Comparison of ENCODE assay signal across 8 cellular contexts in the genomic region with DNA sequence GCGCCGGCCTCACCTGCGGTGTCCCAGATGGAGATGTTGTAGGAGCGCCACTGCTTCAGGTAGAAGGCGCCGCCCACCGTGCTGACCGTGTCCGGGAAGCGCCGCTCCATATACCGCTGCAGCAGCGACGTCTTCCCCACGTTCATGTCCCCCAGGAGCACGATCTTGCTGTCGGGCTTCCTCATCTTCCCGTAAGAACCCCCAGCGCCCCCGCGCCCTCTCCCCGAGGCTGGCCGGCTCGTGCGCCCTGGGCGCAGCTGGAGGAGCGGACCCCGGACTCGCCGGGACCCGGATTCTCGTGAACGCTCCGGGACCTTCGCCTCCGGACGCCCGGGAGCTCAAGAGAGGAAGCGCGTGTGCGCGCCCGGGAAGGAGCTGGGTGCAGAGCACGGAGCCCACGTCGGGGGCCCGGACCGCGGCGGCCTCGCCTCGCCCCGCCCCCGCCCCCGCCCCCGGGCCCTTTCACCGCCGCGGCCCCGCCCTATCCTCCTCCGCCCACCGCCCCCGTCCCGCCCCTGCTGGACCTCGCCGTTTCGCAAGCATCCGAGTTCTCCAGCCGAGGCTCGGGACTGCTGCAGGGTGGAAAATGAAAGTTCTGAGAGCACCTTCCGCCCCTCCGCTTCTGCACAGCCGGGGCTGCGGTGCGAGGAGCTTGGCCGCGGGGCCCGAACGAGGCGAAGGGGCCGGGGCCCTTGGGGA. TPM values are rescaled to one million over a fixed set of nuclear protein-coding genes. Genes with fewer than 3 reads are reported as not detected.
DNase-seq lines count a peak whose midpoint lies in the region; ATAC-seq and TF ChIP-seq lines count a peak whose summit lies in the region.

A gene with protein sequence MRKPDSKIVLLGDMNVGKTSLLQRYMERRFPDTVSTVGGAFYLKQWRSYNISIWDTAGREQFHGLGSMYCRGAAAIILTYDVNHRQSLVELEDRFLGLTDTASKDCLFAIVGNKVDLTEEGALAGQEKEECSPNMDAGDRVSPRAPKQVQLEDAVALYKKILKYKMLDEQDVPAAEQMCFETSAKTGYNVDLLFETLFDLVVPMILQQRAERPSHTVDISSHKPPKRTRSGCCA (minus strand): TSS at position 388 of the 699 bp plus-strand sequence. CDS start 203 bp downstream, at position 185.

- H3K4me3 Mint-ChIP-seq in naive thymus-derived CD4-positive, alpha-beta T cell = peak within 1 kb of the TSS; percentile 85 to 99 (median 98)
- H3K4me3 Mint-ChIP-seq in stimulated activated memory B cell treated with anti-CD40 and anti-IgM and Interleukin-4, amounts not matched to agents 10 μg/mL and 1 μg/mL and 100 μg/mL, for 72 hours = peak within 1 kb of the TSS; percentile 94

- 0% methylated on average over 2 to 21 of the region's 81 CpGs for WGBS in esophagus squamous epithelium, 2 donors

- DNase-seq in C1 segment of cervical spinal cord (lab: John Stamatoyannopoulos, UW) = peak in 11 of 14 donors; percentile 15 to 78 (median 49)
- DNase-seq in GM19238 (ENCODE audit: insufficient read length, low spot score) = peak; percentile 66
- DNase-seq in PC-3 = peak; percentile 72
- peak; percentile 56 to 67 for DNase-seq in activated T-cell treated with anti-CD3 and anti-CD28 coated beads, Interleukin-2, amount 50 U/mL, for 48 hours
- DNase-seq in esophagus squamous epithelium (lab: John Stamatoyannopoulos, UW) = peak; percentile 58
- peak; percentile 5 to 66 (median 37) for DNase-seq in naive thymus-derived CD4-positive, alpha-beta T cell

- H4K20me1 ChIP-seq in PC-3 (ENCODE audit: low read length) = no peaks in the 10 kb centered on the region

- H3K4me2 ChIP-seq in PC-3 (ENCODE audit: low read length) = peak within 1 kb of the TSS; percentile 91

- H3K36me3 ChIP-seq in PC-3 (ENCODE audit: low read depth, low read length) (no peaks in the 10 kb centered on the region), esophagus squamous epithelium (peaks cover 0 to 13% (median 0%) of the 10 kb centered on the region in 3 donors)
- H3K36me3 ChIP-seq in naive thymus-derived CD4-positive, alpha-beta T cell (ENCODE audit: control insufficient read depth in 2 of 3, insufficient read depth in 3 of 3, low read length in 3 of 3) = no peaks in the 10 kb centered on the region

- H3F3A ChIP-seq in PC-3 (ENCODE audit: low read length, unreplicated experiment) = no peaks in the 10 kb centered on the region

- no peaks in the 10 kb centered on the region for H3K9me2 ChIP-seq in PC-3 (replicated peaks; ENCODE audit: low read length)

- POLR2A ChIA-PET in PC-3 (lab: Charles Lee; ENCODE audit: unreplicated experiment) = interaction anchor here (0.6 to 0.7 kb wide), 3 partner anchors 15 to 242 kb away, joined by 4 to 6 read pairs (median 4); no protein-coding TSS in a partner anchor
- POLR2A ChIA-PET in naive thymus-derived CD4-positive, alpha-beta T cell (lab: Charles Lee) = interaction anchor here (0.6 to 1.1 kb wide), 6 partner anchors 53 to 154 kb away, joined by 3 to 4 read pairs (median 3); a partner anchor contains a TSS

- H3K79me2 ChIP-seq in PC-3 (ENCODE audit: low read length) = peaks cover 59% of the 10 kb centered on the region

- peak within 1 kb of the TSS; percentile 78 for H3K9ac ChIP-seq in PC-3 (ENCODE audit: low read length)

- TF ChIP-seq CTCF in PC-3 (conservative IDR thresholded peaks at IDR 0.05; ENCODE audit: low read depth, low read length) = no peak
- TF ChIP-seq CTCF in esophagus squamous epithelium (IDR thresholded peaks at IDR 0.05) = no peak

- peak within 1 kb of the TSS; percentile 99 for H2AFZ ChIP-seq in PC-3 (ENCODE audit: low read length)

- intact Hi-C loops in PC-3 (cut with micrococcal nuclease) = loop anchor here (1.0 to 5.0 kb wide), 3 partner anchors 14 to 104 kb away; no protein-coding TSS in a partner anchor
- intact Hi-C loops in esophagus squamous epithelium (cut with DNase I) = no loop called here
- intact Hi-C loops in naive thymus-derived CD4-positive, alpha-beta T cell (cut with micrococcal nuclease) = loop anchor here (1.0 to 10.0 kb wide), 11 partner anchors 19 to 774 kb away; a partner anchor contains a TSS

- H3K27ac Mint-ChIP-seq in naive thymus-derived CD4-positive, alpha-beta T cell = peak within 1 kb of the TSS; percentile 73 to 96 (median 88)
- H3K27ac Mint-ChIP-seq in stimulated activated memory B cell treated with anti-CD40 and anti-IgM and Interleukin-4, amounts not matched to agents 10 μg/mL and 1 μg/mL and 100 μg/mL, for 72 hours = peak within 1 kb of the TSS; percentile 80

- no peaks in the 10 kb centered on the region for H3K9me3 ChIP-seq in PC-3 (ENCODE audit: low read length)
- H3K9me3 ChIP-seq in esophagus squamous epithelium = no peaks in the 10 kb centered on the region
- H3K9me3 ChIP-seq in naive thymus-derived CD4-positive, alpha-beta T cell (ENCODE audit: control insufficient read depth in 2 of 3, low read length in 3 of 3) = peaks cover 0 to 2% (median 0%) of the 10 kb centered on the region in 3 experiments

- no TSS peak for BruUV-seq in PC-3 (replicated peaks; lab: Mats Ljungman, UMichigan)

- no peaks in the 10 kb centered on the region for H3K27me3 ChIP-seq in PC-3 (ENCODE audit: low read length)
- H3K27me3 ChIP-seq in esophagus squamous epithelium = peaks cover 0 to 12% (median 0%) of the 10 kb centered on the region in 4 donors
- no peaks in the 10 kb centered on the region for H3K27me3 ChIP-seq in naive thymus-derived CD4-positive, alpha-beta T cell (ENCODE audit: control insufficient read depth in 2 of 2, insufficient read depth in 2 of 2, low read length in 2 of 2)

- H3K9me3 Mint-ChIP-seq in naive thymus-derived CD4-positive, alpha-beta T cell = peaks cover 0 to 4% (median 0%) of the 10 kb centered on the region in 11 donors
- peaks cover 7% of the 10 kb centered on the region for H3K9me3 Mint-ChIP-seq in stimulated activated memory B cell treated with anti-CD40 and anti-IgM and Interleukin-4, amounts not matched to agents 10 μg/mL and 1 μg/mL and 100 μg/mL, for 72 hours

- peaks cover 22 to 53% (median 41%) of the 10 kb centered on the region in 7 donors for H3K4me1 Mint-ChIP-seq in naive thymus-derived CD4-positive, alpha-beta T cell
- H3K4me1 Mint-ChIP-seq in stimulated activated memory B cell treated with anti-CD40 and anti-IgM and Interleukin-4, amounts not matched to agents 10 μg/mL and 1 μg/mL and 100 μg/mL, for 72 hours = peaks cover 41% of the 10 kb centered on the region

- H3K4me1 ChIP-seq in PC-3 (ENCODE audit: insufficient read depth, low read length) (peaks cover 25% of the 10 kb centered on the region), esophagus squamous epithelium (peaks cover 14 to 46% (median 17%) of the 10 kb centered on the region in 3 donors)
- H3K4me1 ChIP-seq in naive thymus-derived CD4-positive, alpha-beta T cell (ENCODE audit: control insufficient read depth in 2 of 2, insufficient read depth in 2 of 2, low read length in 2 of 2) = peaks cover 4 to 9% of the 10 kb centered on the region in 2 donors

- peaks cover 0 to 32% (median 4%) of the 10 kb centered on the region in 5 donors for H3K27me3 Mint-ChIP-seq in naive thymus-derived CD4-positive, alpha-beta T cell
- no peaks in the 10 kb centered on the region for H3K27me3 Mint-ChIP-seq in stimulated activated memory B cell treated with anti-CD40 and anti-IgM and Interleukin-4, amounts not matched to agents 10 μg/mL and 1 μg/mL and 100 μg/mL, for 72 hours

- peaks cover 0 to 8% (median 6%) of the 10 kb centered on the region in 5 donors for H3K36me3 Mint-ChIP-seq in naive thymus-derived CD4-positive, alpha-beta T cell
- H3K36me3 Mint-ChIP-seq in stimulated activated memory B cell treated with anti-CD40 and anti-IgM and Interleukin-4, amounts not matched to agents 10 μg/mL and 1 μg/mL and 100 μg/mL, for 72 hours = peaks cover 16% of the 10 kb centered on the region

- ATAC-seq in HG03354 (IDR thresholded peaks at IDR 0.05; ENCODE audit: poor library complexity, severe bottlenecking, unreplicated experiment) (peak; percentile 71), PC-3 (peak; percentile 51)
- peak; percentile 82 for ATAC-seq in naive thymus-derived CD4-positive, alpha-beta T cell
- ATAC-seq in stimulated activated memory B cell treated with anti-CD40 and anti-IgM and Interleukin-4, amounts not matched to agents 10 μg/mL and 1 μg/mL and 100 μg/mL, for 72 hours = peak; percentile 83

- peak within 1 kb of the TSS; percentile 66 for H3K27ac ChIP-seq in PC-3 (ENCODE audit: low read length)
- peak within 1 kb of the TSS; percentile 80 to 95 (median 88) for H3K27ac ChIP-seq in esophagus squamous epithelium
- peak within 1 kb of the TSS; percentile 66 for H3K27ac ChIP-seq in naive thymus-derived CD4-positive, alpha-beta T cell (ENCODE audit: low read depth, low read length)

- CTCF ChIA-PET in PC-3 (lab: Charles Lee) = interaction anchor here (0.6 to 1.0 kb wide), 2 partner anchors 55 to 61 kb away, joined by 3 read pairs; no protein-coding TSS in a partner anchor
- CTCF ChIA-PET in naive thymus-derived CD4-positive, alpha-beta T cell (lab: Charles Lee) = no interaction called here

- TF ChIP-seq POLR2A in esophagus squamous epithelium (IDR thresholded peaks at IDR 0.05) = peak in 2 of 4 donors; percentile 50 to 72

- H3K4me3 ChIP-seq in PC-3 (ENCODE audit: low read length) (peak within 1 kb of the TSS; percentile 98), esophagus squamous epithelium (peak within 1 kb of the TSS; percentile 64 to 86 (median 76))
- H3K4me3 ChIP-seq in naive thymus-derived CD4-positive, alpha-beta T cell (ENCODE audit: low read length) = peak within 1 kb of the TSS; percentile 79

RNA-seq across cellular contexts. Expression of the gene that starts here (rescaled TPM):
- 22.9 and 27.9 TPM in 2 replicates for total RNA-seq in PC-3 (2014; rRNA removed)
- total RNA-seq in esophagus squamous epithelium = 1 to 10 TPM; 1.3 to 7.2 (median 4.3) TPM
- total RNA-seq in naive thymus-derived CD4-positive, alpha-beta T cell = 10 to 100 TPM in 1 of 5 experiments, 1 to 10 TPM in 4; 2.0 to 13.6 (median 4.0) TPM
- 1 to 10 TPM; 1.3 to 6.7 TPM for polyA plus RNA-seq in naive thymus-derived CD4-positive, alpha-beta T cell

Comparison
In these comparisons a context has a peak if more than half of its experiments do, and no peak if none do; other contexts are left out.
1. Peak in every context shown above with its lines: DNase-seq, ATAC-seq, H3K4me3 ChIP-seq and H3K27ac ChIP-seq.